ENCODE assay signal across 8 cellular contexts in genomic region chr16:1343428-1344242, GRCh38. TPM values are rescaled to one million over a fixed set of nuclear protein-coding genes. Genes with fewer than 3 reads are reported as not detected.
DNase-seq lines count a peak whose midpoint lies in the region; ATAC-seq and TF ChIP-seq lines count a peak whose summit lies in the region.

No MANE protein-coding gene starts in this region.

- peaks cover 6 to 17% (median 10%) of the 10 kb centered on the region in 11 experiments; a peak in 21 of 22 replicates for H3K36me3 ChIP-seq in BLaER1 treated with 17β-estradiol and CSF1 and Interleukin-3, amounts not matched to agents 10 nM and 100 nM
- peaks cover 0 to 2% of the 10 kb centered on the region in 2 donors for H3K36me3 ChIP-seq in mucosa of rectum (ENCODE audit: control insufficient read depth in 2 of 2, insufficient read depth in 2 of 2, low read length in 2 of 2)

- H3K9ac ChIP-seq in BLaER1 treated with 17β-estradiol and CSF1 and Interleukin-3, amounts not matched to agents 10 nM and 100 nM, result peak overlapping the region in 3 of 11 experiments; percentile 47 to 62 (median 55); a peak in 6 of 22 replicates
- H3K9ac ChIP-seq in mucosa of rectum (ENCODE audit: low read depth in 1 of 2, low read length in 2 of 2), result peak overlapping the region in 1 of 2 donors; percentile 33

- no peaks in the 10 kb centered on the region for H3K36me3 Mint-ChIP-seq in brain

- ATAC-seq in HG02852 (IDR thresholded peaks at IDR 0.05; ENCODE audit: unreplicated experiment) (peak; percentile 2), HG02885 (IDR thresholded peaks at IDR 0.05; ENCODE audit: poor library complexity, unreplicated experiment) (no peak), GM19455 (IDR thresholded peaks at IDR 0.05; ENCODE audit: unreplicated experiment) (no peak)

- TF ChIP-seq CTCF in brain (conservative IDR thresholded peaks at IDR 0.05), result no peak

- H3K27ac Mint-ChIP-seq in brain, result peak overlapping the region in 3 of 5 experiments; percentile 59 to 88 (median 87)

- H3K9me3 ChIP-seq in BLaER1 treated with 17β-estradiol and CSF1 and Interleukin-3, amounts not matched to agents 10 nM and 100 nM (replicated peaks in 1 of 11), result no peaks in the 10 kb centered on the region
- no peaks in the 10 kb centered on the region for H3K9me3 ChIP-seq in mucosa of rectum (ENCODE audit: control insufficient read depth in 2 of 2, low read length in 2 of 2)

- peaks cover 0 to 74% (median 28%) of the 10 kb centered on the region in 11 experiments; a peak in 16 of 22 replicates for H4K20me1 ChIP-seq in BLaER1 treated with 17β-estradiol and CSF1 and Interleukin-3, amounts not matched to agents 10 nM and 100 nM

- H3K4me1 Mint-ChIP-seq in brain, result peaks cover 8% of the 10 kb centered on the region

- H3K27me3 Mint-ChIP-seq in brain, result no peaks in the 10 kb centered on the region

- peak overlapping the region; percentile 78 to 98 (median 85) for H3K4me2 ChIP-seq in BLaER1 treated with 17β-estradiol and CSF1 and Interleukin-3, amounts not matched to agents 10 nM and 100 nM

- peaks cover 0 to 5% (median 0%) of the 10 kb centered on the region in 11 experiments; a peak in 2 of 22 replicates for H3K27me3 ChIP-seq in BLaER1 treated with 17β-estradiol and CSF1 and Interleukin-3, amounts not matched to agents 10 nM and 100 nM
- H3K27me3 ChIP-seq in mucosa of rectum (ENCODE audit: control insufficient read depth in 2 of 2, insufficient read depth in 2 of 2, low read length in 2 of 2), result no peaks in the 10 kb centered on the region

- peak overlapping the region; percentile 76 to 87 (median 80) for H3K4me3 Mint-ChIP-seq in brain

- DNase-seq in stimulated activated CD4-positive, alpha-beta T cell treated with anti-CD3 and anti-CD28 coated beads, Interleukin-15, amount 100 ng/mL, for 24 hours, result no peak
- DNase-seq in kidney glomerular epithelial cell (lab: John Stamatoyannopoulos, UW), result no peak

- H3K4me3 ChIP-seq in BLaER1 treated with 17β-estradiol and CSF1 and Interleukin-3, amounts not matched to agents 10 nM and 100 nM, result peak overlapping the region in 7 of 10 experiments; percentile 15 to 49 (median 34); a peak in 9 of 20 replicates
- H3K4me3 ChIP-seq in mucosa of rectum (ENCODE audit: low read length in 2 of 2), result peak overlapping the region; percentile 69

- no peaks in the 10 kb centered on the region for H3K9me3 Mint-ChIP-seq in brain

- H3K4me1 ChIP-seq in BLaER1 treated with 17β-estradiol and CSF1 and Interleukin-3, amounts not matched to agents 10 nM and 100 nM, result peaks cover 21 to 50% (median 40%) of the 10 kb centered on the region in 10 experiments
- peaks cover 15 to 22% of the 10 kb centered on the region in 2 donors for H3K4me1 ChIP-seq in mucosa of rectum (ENCODE audit: control insufficient read depth in 2 of 2, insufficient read depth in 2 of 2, low read length in 2 of 2)

- H3K27ac ChIP-seq in BLaER1 treated with 17β-estradiol and CSF1 and Interleukin-3, amounts not matched to agents 10 nM and 100 nM, result no peak overlapping the region
- peak overlapping the region in 1 of 2 donors; percentile 48 for H3K27ac ChIP-seq in mucosa of rectum (ENCODE audit: low read depth in 2 of 2, low read length in 2 of 2)

RNA-seq across cellular contexts. Expression of gene TSR3, which starts 8.0 kb away (rescaled TPM):
- polyA plus RNA-seq in brain (ENCODE audit: insufficient read depth, low read depth, low replicate concordance), result 81.3 TPM

RNA-seq across cellular contexts. Expression of gene GNPTG, which starts 8.1 kb away (rescaled TPM):
- polyA plus RNA-seq in brain (ENCODE audit: insufficient read depth, low read depth, low replicate concordance), result 82.2 TPM

RNA-seq across cellular contexts. Expression of gene BAIAP3, which starts 10.2 kb away (rescaled TPM):
- 42.8 TPM for polyA plus RNA-seq in brain (ENCODE audit: insufficient read depth, low read depth, low replicate concordance)

RNA-seq across cellular contexts. Expression of gene UBE2I, which starts 34.2 kb away (rescaled TPM):
- polyA plus RNA-seq in brain (ENCODE audit: insufficient read depth, low read depth, low replicate concordance), result 240 TPM
